1 cellular context compared by ENCODE assay signal in the genomic region with DNA sequence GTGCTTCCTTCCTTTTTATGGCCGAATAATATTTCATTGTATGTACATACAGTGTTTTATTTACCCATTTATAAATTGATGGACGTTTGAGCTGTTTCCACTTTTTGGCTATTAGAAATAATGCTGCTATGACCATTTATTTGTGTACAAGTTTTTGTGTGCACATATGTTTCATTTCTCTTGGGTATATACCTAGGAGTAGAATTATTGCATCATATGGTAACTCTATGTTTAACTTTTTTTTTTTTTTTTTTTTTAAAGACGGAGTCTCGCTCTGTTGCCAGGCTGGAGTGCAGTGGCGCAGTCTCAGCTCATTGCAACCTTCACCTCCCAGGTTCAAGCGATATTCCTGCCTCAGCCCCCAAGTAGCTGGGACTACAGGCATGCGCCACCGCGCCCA.
A peak's percentile ranks its signal among the peaks of the same experiment; 100 is the strongest.
TF ChIP-seq lines count a peak whose summit lies in the region.

No MANE protein-coding gene starts in this region.

TF ChIP-seq in HepG2, 621 proteins besides CTCF, POLR2A, EP300 and RAD21:
- TF ChIP-seq ASH2L (IDR thresholded peaks at IDR 0.05; ENCODE audit: insufficient read length, low read depth, low read length) = no peak
- peak; percentile 10; the same call in 1 of the 2 replicates for TF ChIP-seq CEBPB (IDR thresholded peaks at IDR 0.05; ENCODE audit: borderline replicate concordance, low read depth, low read length)
- TF ChIP-seq SALL1 (CRISPR knock-in tag; IDR thresholded peaks at IDR 0.05) = no peak
- no peak for TF ChIP-seq ZFP90 (CRISPR knock-in tag; IDR thresholded peaks at IDR 0.05; ENCODE audit: borderline replicate concordance)
